1 cellular context compared by ENCODE assay signal in the genomic region with DNA sequence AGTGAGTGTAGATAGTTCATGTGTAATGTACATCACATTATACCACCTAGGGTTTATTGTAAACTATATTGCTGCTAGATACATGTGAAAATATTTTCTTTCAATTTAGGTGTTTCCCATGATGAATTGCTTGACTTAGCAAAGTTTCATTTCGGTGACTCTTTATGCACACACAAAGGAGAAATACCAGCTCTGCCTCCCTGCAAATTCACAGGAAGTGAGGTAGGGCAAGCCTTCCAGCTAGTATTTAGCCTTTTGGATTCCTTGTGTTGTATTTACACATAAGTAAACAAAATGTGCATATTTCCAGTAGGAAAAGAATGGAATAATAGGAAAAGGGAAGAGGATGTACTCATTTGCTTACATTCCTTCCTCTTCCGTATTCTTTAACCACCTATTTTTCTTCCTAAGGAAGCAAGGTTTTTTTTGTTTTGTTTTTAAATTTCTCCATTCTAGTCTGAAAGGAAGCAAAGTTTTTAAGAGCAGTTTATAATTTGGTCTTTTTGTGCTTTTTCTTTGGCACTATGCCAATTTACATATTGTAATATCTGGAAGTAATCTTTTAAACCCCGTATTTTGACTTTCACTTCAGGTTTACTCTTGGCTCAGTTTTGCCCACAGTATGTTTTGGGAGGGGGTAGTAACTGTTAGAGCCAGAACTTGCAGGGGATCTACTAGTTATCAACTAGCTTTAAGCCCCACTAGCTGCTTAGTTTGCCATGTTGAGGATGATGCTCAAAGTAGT.
TF ChIP-seq lines count a peak whose summit lies in the region.

No MANE protein-coding gene starts in this region.

TF ChIP-seq in endothelial cell of umbilical vein, 7 proteins besides CTCF, POLR2A, EP300 and RAD21:
- no peak for TF ChIP-seq FOS (IDR thresholded peaks at IDR 0.05; ENCODE audit: borderline replicate concordance, insufficient read depth, low read length)
- no peak for TF ChIP-seq JUN (IDR thresholded peaks at IDR 0.05; ENCODE audit: borderline replicate concordance, insufficient read depth, insufficient read length, low read depth)
- TF ChIP-seq POLR2AphosphoS5 (IDR thresholded peaks at IDR 0.05; ENCODE audit: insufficient read depth, low read depth, low read length), result no peak
- no peak for TF ChIP-seq MYC (IDR thresholded peaks at IDR 0.05; ENCODE audit: low read depth, low read length)
- no peak for TF ChIP-seq GATA2 (IDR thresholded peaks at IDR 0.05; ENCODE audit: insufficient read depth, insufficient read length, low read depth, low read length)
- TF ChIP-seq EZH2 (IDR thresholded peaks at IDR 0.05; ENCODE audit: borderline replicate concordance, low read depth, low read length, severe bottlenecking), result no peak
- TF ChIP-seq, protein P1, sequence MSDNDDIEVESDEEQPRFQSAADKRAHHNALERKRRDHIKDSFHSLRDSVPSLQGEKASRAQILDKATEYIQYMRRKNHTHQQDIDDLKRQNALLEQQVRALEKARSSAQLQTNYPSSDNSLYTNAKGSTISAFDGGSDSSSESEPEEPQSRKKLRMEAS (IDR thresholded peaks at IDR 0.05; ENCODE audit: insufficient read depth, insufficient read length), result no peak
